17 cellular contexts compared by ENCODE assay signal in genomic region chr1:85433096-85433495, GRCh38. TPM values are rescaled to one million over a fixed set of nuclear protein-coding genes. Genes with fewer than 3 reads are reported as not detected.
DNase-seq lines count a peak whose midpoint lies in the region; ATAC-seq and TF ChIP-seq lines count a peak whose summit lies in the region.
"Had no signal": no experiment of that assay in that cellular context is flagged by ENCODE, and none has a peak within 500 bp of the region (broad histone marks: within the 10 kb centered on the region; RNA-seq: fewer than 3 reads in every experiment).

No MANE protein-coding gene starts in this region.

- DNase-seq in IMR-90 (no peak), cerebellum (ENCODE audit: low spot score) (peak; percentile 48), posterior vena cava (ENCODE audit: low spot score) (no peak), Calu3 (no peak)
- DNase-seq: 8988T; ACHN; BE2C; CD4-positive, alpha-beta memory T cell; CD4-positive, CD25-positive, alpha-beta regulatory T cell; CD8-positive, alpha-beta memory T cell; COR-L47; DMS79 treated with DMSO at 0.1 percent for 48 hours; GDM1 had no signal

- no peak overlapping the region for H3K4me3 Mint-ChIP-seq in Calu3 (ENCODE audit: low read depth, unreplicated experiment)
- H3K4me3 Mint-ChIP-seq: CD14-positive monocyte; CD4-positive, alpha-beta memory T cell; CD4-positive, CD25-positive, alpha-beta regulatory T cell; CD8-positive, alpha-beta memory T cell had no signal

- peaks cover 6% of the 10 kb centered on the region for H3K9me3 Mint-ChIP-seq in Calu3 (ENCODE audit: low read depth, unreplicated experiment)

- H2AK9ac ChIP-seq in IMR-90 (replicated peaks; ENCODE audit: low read depth, low read length, poor library complexity): peak overlapping the region; percentile 28

- H3K9ac ChIP-seq in IMR-90 (ENCODE audit: low read depth, low read length): no peak overlapping the region
- H3K9ac ChIP-seq: BLaER1 had no signal

- no peak overlapping the region for H4K8ac ChIP-seq in IMR-90 (ENCODE audit: low read depth in 2 of 2, low read length in 2 of 2)

- H3K4me3 ChIP-seq in IMR-90 (ENCODE audit: insufficient read depth, low read depth, low read length): no peak overlapping the region
- H3K4me3 ChIP-seq: BLaER1, GM12878 had no signal

- no peaks in the 10 kb centered on the region for H3K9me3 ChIP-seq in IMR-90 (ENCODE audit: control insufficient read depth, insufficient read depth, low read length)
- H3K9me3 ChIP-seq: BE2C, BLaER1 had no signal

- TF ChIP-seq POLR2A in IMR-90 (IDR thresholded peaks at IDR 0.05; ENCODE audit: low read depth, low read length): no peak

- no peak overlapping the region for H2BK15ac ChIP-seq in IMR-90 (ENCODE audit: low read depth, low read length)

- TF ChIP-seq CTCF in IMR-90 (conservative IDR thresholded peaks at IDR 0.05; ENCODE audit: low read depth, low read length) (no peak), Calu3 (IDR thresholded peaks at IDR 0.05; ENCODE audit: unreplicated experiment) (no peak)

- no peak overlapping the region for H4K91ac ChIP-seq in IMR-90 (ENCODE audit: insufficient read depth, low read depth, low read length)

- no peak overlapping the region for H2BK120ac ChIP-seq in IMR-90 (ENCODE audit: low read depth, low read length)

- POLR2A ChIA-PET in IMR-90 (lab: Charles Lee; ENCODE audit: unreplicated experiment): no interaction called here

- TF ChIP-seq RAD21 in IMR-90 (IDR thresholded peaks at IDR 0.05; ENCODE audit: low read length): no peak

- no peaks in the 10 kb centered on the region for H3K36me3 Mint-ChIP-seq in Calu3 (ENCODE audit: insufficient read depth, unreplicated experiment)
- H3K36me3 Mint-ChIP-seq: CD14-positive monocyte; CD4-positive, alpha-beta memory T cell; CD4-positive, CD25-positive, alpha-beta regulatory T cell; CD8-positive, alpha-beta memory T cell had no signal

- WGBS in IMR-90 (ENCODE audit: extremely low coverage in 2 of 2, insufficient read length in 1 of 2), 2 experiments: no CpG with 5 or more reads among the region's 5 CpGs

- no peak overlapping the region for H2AK5ac ChIP-seq in IMR-90 (ENCODE audit: low read depth, low read length)

- CTCF ChIA-PET in IMR-90 (lab: Yijun Ruan, JAX) (no interaction called here), Calu3 (lab: Charles Lee) (no interaction called here)

- H2BK20ac ChIP-seq in IMR-90 (ENCODE audit: low read depth, low read length): no peak overlapping the region

- no peaks in the 10 kb centered on the region for H3K27me3 Mint-ChIP-seq in Calu3 (ENCODE audit: unreplicated experiment)

- H2BK5ac ChIP-seq in IMR-90 (ENCODE audit: low read depth, low read length, poor library complexity, severe bottlenecking): peak overlapping the region; percentile 18

- H3K56ac ChIP-seq in IMR-90 (ENCODE audit: extremely low read depth, insufficient read depth, low read length): no peak overlapping the region

- H2AFZ ChIP-seq in IMR-90 (replicated peaks; ENCODE audit: low read length, poor library complexity): no peak overlapping the region

- no peak overlapping the region for H3K27ac ChIP-seq in IMR-90 (ENCODE audit: insufficient read depth, low read length)
- H3K27ac ChIP-seq: BLaER1 had no signal

- peak overlapping the region; percentile 29; the same call in 1 of the 2 replicates for H4K5ac ChIP-seq in IMR-90 (ENCODE audit: low read depth, low read length)

- H3K18ac ChIP-seq in IMR-90 (ENCODE audit: low read depth, low read length): no peak overlapping the region

- no peak overlapping the region for H3K23ac ChIP-seq in IMR-90 (ENCODE audit: low read depth, low read length)

- intact Hi-C loops in IMR-90 (cut with micrococcal nuclease): no loop called here
- intact Hi-C loops in posterior vena cava (cut with DNase I): no loop called here
- intact Hi-C loops in Calu3 (cut with micrococcal nuclease; ENCODE audit: unreplicated experiment): no loop called here

- peaks cover 43 to 65% of the 10 kb centered on the region in 2 experiments for H3K79me1 ChIP-seq in IMR-90 (ENCODE audit: low read depth in 1 of 2, low read length in 2 of 2)

- BruUV-seq in IMR-90 (replicated peaks; lab: Mats Ljungman, UMichigan): no TSS peak
- BruUV-seq in Calu3 (replicated peaks; lab: Mats Ljungman, UMichigan): no TSS peak

- H3K27me3 ChIP-seq in IMR-90 (ENCODE audit: control insufficient read depth, insufficient read depth, low read length): no peaks in the 10 kb centered on the region
- H3K27me3 ChIP-seq: BE2C, BLaER1 had no signal

- H3K36me3 ChIP-seq in IMR-90 (ENCODE audit: control insufficient read depth, insufficient read depth, low read length): peaks cover 2% of the 10 kb centered on the region; the same call in 1 of the 2 replicates
- H3K36me3 ChIP-seq: BE2C, BLaER1 had no signal

- H3K4me1 ChIP-seq in IMR-90 (ENCODE audit: control insufficient read depth, insufficient read depth, low read length): peaks cover 2% of the 10 kb centered on the region; the same call in 1 of the 2 replicates
- H3K4me1 ChIP-seq: BE2C, BLaER1 had no signal

- H3K14ac ChIP-seq in IMR-90 (replicated peaks; ENCODE audit: low read depth, low read length): peak overlapping the region; percentile 14; the same call in 1 of the 2 replicates

- H3K27ac Mint-ChIP-seq in Calu3 (ENCODE audit: unreplicated experiment): no peak overlapping the region
- H3K27ac Mint-ChIP-seq: CD14-positive monocyte; CD4-positive, alpha-beta memory T cell; CD4-positive, CD25-positive, alpha-beta regulatory T cell; CD8-positive, alpha-beta memory T cell had no signal

- ATAC-seq in IMR-90 (ENCODE audit: low read depth): no peak
- ATAC-seq in HG02623 (IDR thresholded peaks at IDR 0.05; ENCODE audit: unreplicated experiment): no peak
- ATAC-seq: GM12878 had no signal

- peaks cover 20% of the 10 kb centered on the region for H3K4me1 Mint-ChIP-seq in Calu3 (ENCODE audit: low read depth, unreplicated experiment)
- H3K4me1 Mint-ChIP-seq: CD4-positive, alpha-beta memory T cell; CD4-positive, CD25-positive, alpha-beta regulatory T cell; CD8-positive, alpha-beta memory T cell had no signal

- no peak overlapping the region for H3K4ac ChIP-seq in IMR-90 (ENCODE audit: low read depth, low read length)

- H3K4me2 ChIP-seq in IMR-90 (ENCODE audit: low read depth, low read length): no peak overlapping the region
- H3K4me2 ChIP-seq: BLaER1 had no signal

- in situ Hi-C loops in IMR-90 (cut with MboI; ENCODE audit: low sequenced_read_pairs): no loop called here

- peaks cover 10% of the 10 kb centered on the region for H3K9me1 ChIP-seq in IMR-90 (ENCODE audit: insufficient read depth, low read length)

- dilution Hi-C loops in IMR-90 (cut with HindIII; ENCODE audit: low sequenced_read_pairs, unreplicated experiment): no loop called here

- peaks cover 5% of the 10 kb centered on the region; the same call in 1 of the 2 replicates for H4K20me1 ChIP-seq in IMR-90 (ENCODE audit: insufficient read depth, low read length)
- H4K20me1 ChIP-seq: BLaER1 had no signal

TF ChIP-seq in IMR-90, 13 proteins besides CTCF, POLR2A, EP300 and RAD21:
- no peak for TF ChIP-seq MAZ (IDR thresholded peaks at IDR 0.05; ENCODE audit: borderline replicate concordance, low read depth, low read length)
- no peak for TF ChIP-seq FOS (IDR thresholded peaks at IDR 0.05; ENCODE audit: low read depth, low read length)
- TF ChIP-seq RFX5 (IDR thresholded peaks at IDR 0.05; ENCODE audit: low read depth, low read length): no peak
- TF ChIP-seq CHD1 (IDR thresholded peaks at IDR 0.05; ENCODE audit: low read depth, low read length): no peak

RNA-seq across cellular contexts. Expression of gene DDAH1, which starts 31.9 kb away (rescaled TPM):
- total RNA-seq in IMR-90 (2012; rRNA removed) (94.5 and 108 TPM in 2 replicates), cerebellum (79.0 TPM), posterior vena cava (10 to 100 TPM; 31.8 to 46.1 TPM), Calu3 (2022) (84.1 and 98.7 TPM in 2 replicates)
- polyA plus RNA-seq in IMR-90 (2012; rRNA removed): 78.0 and 89.0 TPM in 2 replicates
- polyA plus RNA-seq in IMR-90 (2012; cell fraction: cytosol; rRNA removed): 18.8 and 40.9 TPM in 2 replicates
- polyA plus RNA-seq in IMR-90 (2012; cell fraction: nucleus; rRNA removed; ENCODE audit: low replicate concordance): 9.2 and 40.9 TPM in 2 replicates
- total RNA-seq: CD4-positive, alpha-beta memory T cell; CD8-positive, alpha-beta memory T cell had no signal
- polyA plus RNA-seq: CD14-positive monocyte; CD4-positive, alpha-beta memory T cell; CD4-positive, CD25-positive, alpha-beta regulatory T cell; CD8-positive, alpha-beta memory T cell had no signal
